8 cellular contexts compared by ENCODE assay signal in genomic region chr7:45921381-45921698, GRCh38. TPM values are rescaled to one million over a fixed set of nuclear protein-coding genes. Genes with fewer than 3 reads are reported as not detected.
DNase-seq lines count a peak whose midpoint lies in the region; ATAC-seq, FAIRE-seq and TF ChIP-seq lines count a peak whose summit lies in the region.

No MANE protein-coding gene starts in this region.

- no peak overlapping the region for H3K27ac Mint-ChIP-seq in activated naive CD4-positive, alpha-beta T cell treated with anti-CD3 and anti-CD28 coated beads for 36 hours

- H3K4me3 ChIP-seq in bronchial epithelial cell (ENCODE audit: low read depth, low read length) (peak overlapping the region; percentile 30), liver (ENCODE audit: low read depth in 1 of 3, low read length in 3 of 3) (peak overlapping the region in 2 of 3 donors; percentile 28 to 61), transverse colon (peak overlapping the region in 3 of 4 donors; percentile 38 to 58 (median 47))

- H3K9me3 ChIP-seq in liver (ENCODE audit: control insufficient read depth in 4 of 4, low read length in 3 of 4) = no peaks in the 10 kb centered on the region
- H3K9me3 ChIP-seq in transverse colon = no peaks in the 10 kb centered on the region

- no peak for TF ChIP-seq CTCF in bronchial epithelial cell (IDR thresholded peaks at IDR 0.05; ENCODE audit: insufficient read depth, low read length, severe bottlenecking)
- TF ChIP-seq CTCF in liver (IDR thresholded peaks at IDR 0.05; ENCODE audit: low read depth, low read length, missing input control) = no peak
- TF ChIP-seq CTCF in transverse colon (IDR thresholded peaks at IDR 0.05) = no peak
- TF ChIP-seq CTCF in GM10248 (IDR thresholded peaks at IDR 0.05; ENCODE audit: control extremely low read depth, extremely low read depth, low read depth, missing control alignments) = no peak

- CTCF ChIA-PET in activated naive CD4-positive, alpha-beta T cell treated with anti-CD3 and anti-CD28 coated beads for 36 hours (lab: Charles Lee) = interaction anchor here (0.9 to 1.7 kb wide), 2 partner anchors 19 to 1260 kb away, joined by 3 to 4 read pairs; no protein-coding TSS in a partner anchor
- CTCF ChIA-PET in GM10248 (lab: Yijun Ruan, JAX) = interaction anchor here (1.4 to 4.0 kb wide), 7 partner anchors 9 to 1333 kb away, joined by 3 to 27 read pairs (median 7); no protein-coding TSS in a partner anchor

- TF ChIP-seq EP300 in transverse colon (IDR thresholded peaks at IDR 0.05; ENCODE audit: low read depth) = no peak

- ATAC-seq in GM21526 (IDR thresholded peaks at IDR 0.05; ENCODE audit: low FRiP score, unreplicated experiment) = no peak

- peaks cover 50% of the 10 kb centered on the region for H3K27me3 Mint-ChIP-seq in activated naive CD4-positive, alpha-beta T cell treated with anti-CD3 and anti-CD28 coated beads for 36 hours (ENCODE audit: low read depth)

- POLR2A ChIA-PET in GM10248 (lab: Yijun Ruan, JAX) = no interaction called here

- WGBS in liver = 3% methylated on average over 31 of the region's 31 CpGs
- 17% methylated on average over 21 of the region's 31 CpGs; no CpG with 5 or more reads in 1 of the 2 donors for WGBS in transverse colon (ENCODE audit: low coverage in 1 of 2), 2 donors

- no peak for DNase-seq in activated naive CD4-positive, alpha-beta T cell treated with anti-CD3 and anti-CD28 coated beads for 36 hours
- DNase-seq in activated naive CD4-positive, alpha-beta T cell (lab: John Stamatoyannopoulos, UW) = no peak
- DNase-seq in bronchial epithelial cell (ENCODE audit: low read depth) (no peak), transverse colon (no peak), GM10248 (ENCODE audit: extremely low spot score) (no peak), Ammon's horn (ENCODE audit: low spot score) (no peak)

- no peak for FAIRE-seq in bronchial epithelial cell (lab: Jason Lieb, UNC)

- H3K36me3 ChIP-seq in bronchial epithelial cell (ENCODE audit: control insufficient read depth, insufficient read depth, low read length) = no peaks in the 10 kb centered on the region
- no peaks in the 10 kb centered on the region for H3K36me3 ChIP-seq in liver (ENCODE audit: control insufficient read depth in 4 of 4, insufficient read depth in 3 of 4, low read depth in 1 of 4, low read length in 3 of 4)
- H3K36me3 ChIP-seq in transverse colon = no peaks in the 10 kb centered on the region

- H3K9me3 Mint-ChIP-seq in activated naive CD4-positive, alpha-beta T cell treated with anti-CD3 and anti-CD28 coated beads for 36 hours = no peaks in the 10 kb centered on the region

- no peaks in the 10 kb centered on the region for H3K36me3 Mint-ChIP-seq in activated naive CD4-positive, alpha-beta T cell treated with anti-CD3 and anti-CD28 coated beads for 36 hours (ENCODE audit: low read depth)

- H3K4me1 ChIP-seq in liver (ENCODE audit: control insufficient read depth in 4 of 4, insufficient read depth in 4 of 4, low read length in 3 of 4) (peaks cover 4 to 38% (median 28%) of the 10 kb centered on the region in 4 donors), transverse colon (peaks cover 0 to 29% (median 20%) of the 10 kb centered on the region in 4 donors)

- in situ Hi-C loops in transverse colon (cut with MboI; ENCODE audit: low pct_ligation_motif_present in 1 of 4, low pct_unique_long_range_greater_than_20kb in 1 of 4, low sequenced_read_pairs in 3 of 4) = loop anchor here in 3 of 4 donors (5.0 to 25.0 kb wide), 5 partner anchors 431 to 1266 kb away; no protein-coding TSS in a partner anchor

- H3K27ac ChIP-seq in liver (ENCODE audit: low read depth in 1 of 2, low read length in 2 of 2) = peak overlapping the region; percentile 46 to 55
- peak overlapping the region; percentile 3 to 76 (median 52) for H3K27ac ChIP-seq in transverse colon

- H3K4me3 Mint-ChIP-seq in activated naive CD4-positive, alpha-beta T cell treated with anti-CD3 and anti-CD28 coated beads for 36 hours = peak overlapping the region; percentile 24

- peaks cover 29% of the 10 kb centered on the region for H3K4me1 Mint-ChIP-seq in activated naive CD4-positive, alpha-beta T cell treated with anti-CD3 and anti-CD28 coated beads for 36 hours (ENCODE audit: low read depth)

- no peak for TF ChIP-seq RAD21 in liver (IDR thresholded peaks at IDR 0.05)

- H3K9ac ChIP-seq in liver (ENCODE audit: low read depth in 1 of 2, low read length in 2 of 2) = peak overlapping the region in 1 of 2 donors; percentile 64

- intact Hi-C loops in activated naive CD4-positive, alpha-beta T cell treated with anti-CD3 and anti-CD28 coated beads for 36 hours (cut with micrococcal nuclease) = no loop called here
- intact Hi-C loops in transverse colon (cut with DNase I; ENCODE audit: low total_unique reads) = no loop called here

- H3K27me3 ChIP-seq in bronchial epithelial cell (ENCODE audit: control insufficient read depth, insufficient read depth, low read length) (peaks cover 18% of the 10 kb centered on the region), liver (ENCODE audit: control insufficient read depth in 4 of 4, insufficient read depth in 4 of 4, low read length in 3 of 4) (peaks cover 0 to 11% (median 1%) of the 10 kb centered on the region in 4 donors), transverse colon (peaks cover 62% of the 10 kb centered on the region)

- TF ChIP-seq POLR2A in transverse colon (IDR thresholded peaks at IDR 0.05) = no peak

TF ChIP-seq in liver, 16 proteins besides CTCF, POLR2A, EP300 and RAD21:
- TF ChIP-seq FOXA1 (IDR thresholded peaks at IDR 0.05) = no peak
- TF ChIP-seq HNF4A (conservative IDR thresholded peaks at IDR 0.05) = no peak
- no peak for TF ChIP-seq ZBTB33 (IDR thresholded peaks at IDR 0.05)
- no peak for TF ChIP-seq RXRA (IDR thresholded peaks at IDR 0.05)
- TF ChIP-seq SP1 (IDR thresholded peaks at IDR 0.05) = no peak
- TF ChIP-seq GABPA (IDR thresholded peaks at IDR 0.05 in 1 of 2, conservative IDR thresholded peaks at IDR 0.05 in 1 of 2) = no peak

RNA-seq across cellular contexts. Expression of gene IGFBP3, which starts 0.3 kb away (rescaled TPM):
- total RNA-seq in activated naive CD4-positive, alpha-beta T cell treated with anti-CD3 and anti-CD28 coated beads for 36 hours = under 1 TPM in 1 of 2 experiments, not detected in 1; 0.17 TPM
- total RNA-seq in bronchial epithelial cell (7.8 and 12.1 TPM in 2 replicates), liver (100 to 1,000 TPM in 1 of 2 donors, 10 to 100 TPM in 1; 87.0 to 214 TPM), transverse colon (100 to 1,000 TPM in 1 of 4 donors, 10 to 100 TPM in 3; 25.4 to 118 (median 57.6) TPM)
- 100 to 1,000 TPM; 151 to 244 TPM for polyA plus RNA-seq in liver

RNA-seq across cellular contexts. Expression of gene IGFBP1, which starts 33.1 kb away (rescaled TPM):
- total RNA-seq in activated naive CD4-positive, alpha-beta T cell treated with anti-CD3 and anti-CD28 coated beads for 36 hours = not detected
- total RNA-seq in bronchial epithelial cell = under 0.01 and 0.13 TPM in 2 replicates
- total RNA-seq in liver = 10 to 100 TPM in 1 of 2 donors, 1 to 10 TPM in 1; 3.5 to 29.3 TPM
- 100 to 1,000 TPM in 1 of 2 donors, 10 to 100 TPM in 1; 97.9 to 234 TPM for polyA plus RNA-seq in liver
- not detected for total RNA-seq in transverse colon

RNA-seq across cellular contexts. Expression of gene CCDC201, which starts 48.5 kb away (rescaled TPM):
- total RNA-seq in activated naive CD4-positive, alpha-beta T cell treated with anti-CD3 and anti-CD28 coated beads for 36 hours = not detected
- under 0.01 TPM in 1 of 2 replicates, not detected in the other for total RNA-seq in bronchial epithelial cell
- total RNA-seq in liver = not detected
- not detected for polyA plus RNA-seq in liver
- total RNA-seq in transverse colon = not detected
